ENCODE assay signal across 8 cellular contexts in the genomic region with DNA sequence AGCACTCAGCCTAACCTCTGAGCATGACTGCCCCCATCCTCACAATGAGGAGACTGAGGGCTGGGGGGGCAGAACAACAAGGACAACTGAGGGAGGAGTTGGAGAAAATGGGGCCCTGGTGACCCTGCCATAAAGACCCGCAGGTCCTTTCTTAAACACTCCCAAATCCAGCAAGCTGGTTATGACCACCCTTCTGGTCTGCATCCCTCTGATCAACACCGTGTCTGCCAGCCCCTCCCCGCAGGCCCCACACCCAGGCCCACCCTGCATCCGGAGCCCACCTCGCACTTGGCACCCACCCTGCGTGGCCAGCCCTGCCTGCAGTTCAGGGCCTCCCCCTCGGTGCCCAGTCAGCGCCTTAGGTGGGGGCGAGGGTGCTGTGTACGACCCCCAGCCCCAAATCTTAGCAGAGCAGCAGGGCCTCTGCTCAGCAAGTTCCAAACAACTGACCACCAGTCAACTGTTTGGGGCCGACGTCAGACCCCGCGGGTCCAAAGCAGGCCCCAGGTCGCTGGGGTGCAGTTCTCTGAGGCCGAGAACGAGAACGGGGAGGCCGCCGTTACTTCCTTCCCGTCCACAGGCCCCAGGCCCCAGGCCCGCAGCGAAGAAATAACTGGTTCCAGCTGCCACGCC. TPM values are rescaled to one million over a fixed set of nuclear protein-coding genes. Genes with fewer than 3 reads are reported as not detected.
DNase-seq lines count a peak whose midpoint lies in the region; ATAC-seq, FAIRE-seq and TF ChIP-seq lines count a peak whose summit lies in the region.

No MANE protein-coding gene starts in this region.

- TF ChIP-seq CTCF in GM12878 (IDR thresholded peaks at IDR 0.05 in 2 of 3, conservative IDR thresholded peaks at IDR 0.05 in 1 of 3; ENCODE audit: control insufficient read depth in 2 of 3, extremely low read depth in 1 of 3, insufficient read depth in 1 of 3, low read depth in 3 of 3, low read length in 3 of 3) (no peak), lower lobe of right lung (IDR thresholded peaks at IDR 0.05) (no peak)

- intact Hi-C loops in GM12878 (cut with micrococcal nuclease; ENCODE audit: unreplicated experiment) = no loop called here
- intact Hi-C loops in lower lobe of right lung (cut with DNase I) = no loop called here
- intact Hi-C loops in aorta (cut with DNase I) = loop anchor here in 1 of 2 donors (2.0 kb wide), 1 partner anchor 18 kb away; no protein-coding TSS in a partner anchor

- RAD21 ChIA-PET in GM12878 (lab: Charles Lee; ENCODE audit: unreplicated experiment) = interaction anchor here (1.1 to 1.4 kb wide), 2 partner anchors 28 to 102 kb away, joined by 3 read pairs; no protein-coding TSS in a partner anchor

- H3K27me3 ChIP-seq in GM12878 (replicated peaks in 1 of 2; ENCODE audit: control insufficient read depth in 2 of 2, insufficient read depth in 2 of 2, low read length in 1 of 2) (peaks cover 0 to 4% of the 10 kb centered on the region in 2 experiments; a peak in 1 of 4 replicates), lower lobe of right lung (ENCODE audit: low read depth) (no peaks in the 10 kb centered on the region), aorta (ENCODE audit: control insufficient read depth in 1 of 2, insufficient read depth in 2 of 2, low read length in 1 of 2) (no peaks in the 10 kb centered on the region)

- FAIRE-seq in GM12891 (lab: Jason Lieb, UNC) (no peak), GM12878 (lab: Jason Lieb, UNC) (no peak)

- POLR2A ChIA-PET in GM12878 (lab: Charles Lee) = interaction anchor here (1.6 kb wide), 1 partner anchor 63 kb away, joined by 4 read pairs; no protein-coding TSS in a partner anchor

- TF ChIP-seq POLR2A in GM12891 (IDR thresholded peaks at IDR 0.05; ENCODE audit: low read depth, low read length) (no peak), GM12878 (IDR thresholded peaks at IDR 0.05; ENCODE audit: low read depth, low read length) (no peak)

- peak overlapping the region; percentile 86 for H3K27ac ChIP-seq in GM12878 (ENCODE audit: control insufficient read depth, insufficient read depth)
- peak overlapping the region; percentile 97 for H3K27ac ChIP-seq in lower lobe of right lung
- H3K27ac ChIP-seq in aorta (ENCODE audit: low read depth in 1 of 2, low read length in 2 of 2) = peak overlapping the region in 1 of 2 donors; percentile 82

- in situ Hi-C loops in GM12878 (cut with MboI) = loop anchor here (10.0 to 25.0 kb wide), 2 partner anchors 348 to 1694 kb away; partner anchors contain the start of genes GINS1, GZF1 and NXT1

- H3K4me3 ChIP-seq in GM12878 = peak overlapping the region; percentile 83
- peak overlapping the region; percentile 91 for H3K4me3 ChIP-seq in lower lobe of right lung
- H3K4me3 ChIP-seq in aorta (ENCODE audit: low read length in 2 of 2) = peak overlapping the region; percentile 19 to 68

- SMC1A ChIA-PET in GM12878 (lab: Charles Lee; ENCODE audit: uncharacterized antibody, unreplicated experiment) = interaction anchor here (1.1 to 1.3 kb wide), 2 partner anchors 61 to 63 kb away, joined by 3 read pairs; no protein-coding TSS in a partner anchor

- BruUV-seq in GM12878 (replicated peaks; lab: Mats Ljungman, UMichigan) = no TSS peak

- CTCF ChIA-PET in GM12878 (lab: Yijun Ruan, JAX) = interaction anchor here (1.0 to 12.6 kb wide), 3 partner anchors 8 to 62 kb away, joined by 3 to 244 read pairs (median 3); partner anchors contain the start of gene APMAP

- peaks cover 27% of the 10 kb centered on the region for H3K79me2 ChIP-seq in GM12878 (ENCODE audit: control insufficient read depth, insufficient read depth, low read length)

- no peak for TF ChIP-seq EP300 in GM12878 (IDR thresholded peaks at IDR 0.05; ENCODE audit: borderline replicate concordance in 1 of 2, control insufficient read depth in 1 of 2, low read depth in 2 of 2, low read length in 2 of 2)

- peaks cover 47% of the 10 kb centered on the region for H3K4me1 ChIP-seq in GM12878 (ENCODE audit: control insufficient read depth, insufficient read depth, low read length)
- peaks cover 61% of the 10 kb centered on the region for H3K4me1 ChIP-seq in lower lobe of right lung
- H3K4me1 ChIP-seq in aorta (ENCODE audit: control insufficient read depth in 1 of 2, insufficient read depth in 2 of 2, low read length in 2 of 2) = peaks cover 8 to 11% of the 10 kb centered on the region in 2 donors

- ATAC-seq in HG03045 (IDR thresholded peaks at IDR 0.05; ENCODE audit: unreplicated experiment) (peak; percentile 28), GM12878 (peak; percentile 52; the same call in 2 of the 3 replicates), lower lobe of right lung (no peak), aorta (ENCODE audit: low FRiP score) (no peak), HG02763 (IDR thresholded peaks at IDR 0.05; ENCODE audit: unreplicated experiment) (no peak)

- H3K9ac ChIP-seq in GM12878 (ENCODE audit: control insufficient read depth, insufficient read depth, low read length) = peak overlapping the region; percentile 90

- no peak for TF ChIP-seq RAD21 in GM12878 (IDR thresholded peaks at IDR 0.05; ENCODE audit: insufficient read depth, low read depth, low read length)

- WGBS in GM12878 (ENCODE audit: insufficient coverage, insufficient replicate concordance, low lambda C conversion rate, missing lambda C conversion rate) = 5% methylated on average over 24 of the region's 24 CpGs
- 5 to 6% methylated on average over 24 of the region's 24 CpGs for WGBS in aorta, 2 donors

- H3K4me2 ChIP-seq in GM12878 (ENCODE audit: control insufficient read depth, insufficient read depth) = peak overlapping the region; percentile 100

- no peaks in the 10 kb centered on the region for H4K20me1 ChIP-seq in GM12878 (ENCODE audit: control insufficient read depth, insufficient read depth)

- peak; percentile 52 for DNase-seq in GM12891 (ENCODE audit: insufficient read length, low spot score)
- DNase-seq in GM12878 (ENCODE audit: low read depth, low spot score) = no peak
- DNase-seq in lower lobe of right lung = no peak
- peak in 1 of 2 donors; percentile 82 for DNase-seq in aorta
- no peak for DNase-seq in RPMI8226
- DNase-seq in stimulated activated CD4-positive, alpha-beta T cell treated with anti-CD3 and anti-CD28 coated beads, Interleukin-2, amount 100 ng/mL, for 48 hours = no peak

- peak overlapping the region; percentile 89; the same call in 1 of the 2 replicates for H2AFZ ChIP-seq in GM12878 (ENCODE audit: control insufficient read depth, low read depth, low read length)

- no peaks in the 10 kb centered on the region for H3K9me3 ChIP-seq in GM12878 (replicated peaks; ENCODE audit: control insufficient read depth, insufficient read depth, low read length)
- H3K9me3 ChIP-seq in lower lobe of right lung = no peaks in the 10 kb centered on the region
- no peaks in the 10 kb centered on the region for H3K9me3 ChIP-seq in aorta (ENCODE audit: control insufficient read depth, low read length)

- H3K36me3 ChIP-seq in GM12878 (ENCODE audit: control insufficient read depth in 2 of 2, insufficient read depth in 2 of 2, low read length in 1 of 2) (no peaks in the 10 kb centered on the region), lower lobe of right lung (peaks cover 8% of the 10 kb centered on the region), aorta (ENCODE audit: control insufficient read depth in 1 of 2, insufficient read depth in 2 of 2, low read length in 1 of 2) (no peaks in the 10 kb centered on the region)

TF ChIP-seq in GM12891, 5 proteins besides CTCF, POLR2A, EP300 and RAD21 (continues in another document):
- TF ChIP-seq SPI1 (IDR thresholded peaks at IDR 0.05; ENCODE audit: low read depth, low read length) = peak; percentile 18; the same call in 1 of the 2 replicates

TF ChIP-seq in GM12878, 131 proteins besides CTCF, POLR2A, EP300 and RAD21 (continues in another document):
- no peak for TF ChIP-seq HDAC2 (IDR thresholded peaks at IDR 0.05)

RNA-seq across cellular contexts. Expression of gene ACSS1, which starts 1.2 kb away (rescaled TPM):
- polyA plus RNA-seq in GM12891 (2012; ENCODE audit: low read depth, missing spikeins) = 10.7 TPM
- total RNA-seq in GM12878 (2013; cell fraction: nucleolus; rRNA removed) = 29.0 and 30.9 TPM in 2 replicates
- total RNA-seq in GM12878 (2014; rRNA removed) (30.5 and 35.2 TPM in 2 replicates), GM12878 (2014; rRNA removed; fragmentation: Illumina TruSeq; extraction: Trizol) (13.1 and 13.6 TPM in 2 replicates), GM12878 (2021) (44.4 and 44.9 TPM in 2 replicates), lower lobe of right lung (41.8 TPM), aorta (10 to 100 TPM; 14.8 to 23.4 TPM)
- 12.9 TPM for polyA plus RNA-seq in GM12878 (2011; ENCODE audit: low read depth)
- polyA plus RNA-seq in GM12878 (2011; rRNA removed) (22.2 and 31.1 TPM in 2 replicates), GM12878 (2014; fragmentation: Illumina TruSeq; extraction: Trizol) (25.0 and 31.1 TPM in 2 replicates), GM12878 (2014; fragmentation: Nextera tagmentation; extraction: Ambion mirVana) (1 to 10 TPM; 1.3 to 6.7 TPM), GM12878 (2014; rRNA removed) (33.0 and 36.4 TPM in 2 replicates), GM12878 (2016; fragmentation: Nextera tagmentation; extraction: Ambion mirVana) (10 to 100 TPM; 27.4 to 36.6 TPM), aorta (10 to 100 TPM in 1 of 2 donors, 1 to 10 TPM in 1; 7.6 to 21.8 TPM)
- 42.2 and 43.5 TPM in 2 replicates for polyA plus RNA-seq in GM12878 (2011; cell fraction: cytosol; rRNA removed)
- 71.2 and 72.8 TPM in 2 replicates for polyA plus RNA-seq in GM12878 (2011; cell fraction: nucleus; rRNA removed)
- polyA plus RNA-seq in GM12878 (2012) = 23.9 and 24.9 TPM in 2 replicates
- polyA minus RNA-seq in GM12878 (2011; rRNA and poly(A)+ RNA removed) = 38.5 and 48.2 TPM in 2 replicates
- 13.5 and 15.2 TPM in 2 replicates for polyA minus RNA-seq in GM12878 (2011; cell fraction: cytosol; rRNA and poly(A)+ RNA removed)
- polyA minus RNA-seq in GM12878 (2011; cell fraction: nucleus; rRNA and poly(A)+ RNA removed) = 16.3 and 23.6 TPM in 2 replicates

RNA-seq across cellular contexts. Expression of gene VSX1, which starts 25.2 kb away (rescaled TPM):
- polyA plus RNA-seq in GM12891 (2012; ENCODE audit: low read depth, missing spikeins) = not detected
- total RNA-seq in GM12878 (2013; cell fraction: nucleolus; rRNA removed) = not detected in 2 replicates
- total RNA-seq in GM12878 (2014; rRNA removed) (not detected in 2 replicates), GM12878 (2014; rRNA removed; fragmentation: Illumina TruSeq; extraction: Trizol) (not detected in 2 replicates), GM12878 (2021) (not detected in 2 replicates), lower lobe of right lung (not detected), aorta (not detected)
- polyA plus RNA-seq in GM12878 (2011; ENCODE audit: low read depth) = not detected
- polyA plus RNA-seq in GM12878 (2011; rRNA removed) (0.03 and 0.05 TPM in 2 replicates), GM12878 (2014; fragmentation: Illumina TruSeq; extraction: Trizol) (not detected in 2 replicates), GM12878 (2014; fragmentation: Nextera tagmentation; extraction: Ambion mirVana) (not detected), GM12878 (2014; rRNA removed) (not detected in 2 replicates), GM12878 (2016; fragmentation: Nextera tagmentation; extraction: Ambion mirVana) (not detected), aorta (not detected)
- 0.03 TPM in 1 of 2 replicates, not detected in the other for polyA plus RNA-seq in GM12878 (2011; cell fraction: cytosol; rRNA removed)
- polyA plus RNA-seq in GM12878 (2011; cell fraction: nucleus; rRNA removed) = 0.12 TPM in 1 of 2 replicates, not detected in the other
- polyA plus RNA-seq in GM12878 (2012) = not detected in 2 replicates
- not detected in 2 replicates for polyA minus RNA-seq in GM12878 (2011; rRNA and poly(A)+ RNA removed)
- polyA minus RNA-seq in GM12878 (2011; cell fraction: cytosol; rRNA and poly(A)+ RNA removed) = not detected in 2 replicates
- polyA minus RNA-seq in GM12878 (2011; cell fraction: nucleus; rRNA and poly(A)+ RNA removed) = not detected in 2 replicates

Comparison
In these comparisons a context has a peak if more than half of its experiments do, and no peak if none do; other contexts are left out.
1. ATAC-seq: peak in HG03045 (single experiment) and GM12878 (single experiment); none in lower lobe of right lung (0 of 2), aorta (single experiment) and HG02763 (single experiment).
2. Peak in every context shown above with its lines, with median percentiles within 50 percentile points of each other: H3K4me3 ChIP-seq.